ENCODE assay signal across 8 cellular contexts in genomic region chr14:51652168-51653095, GRCh38. TPM values are rescaled to one million over a fixed set of nuclear protein-coding genes. Genes with fewer than 3 reads are reported as not detected.
DNase-seq lines count a peak whose midpoint lies in the region; ATAC-seq and TF ChIP-seq lines count a peak whose summit lies in the region.

No MANE protein-coding gene starts in this region.

- H3K27me3 ChIP-seq in GM23248 (replicated peaks; ENCODE audit: insufficient read depth) (no peaks in the 10 kb centered on the region), parathyroid adenoma (ENCODE audit: control insufficient read depth, insufficient read depth, low read length) (no peaks in the 10 kb centered on the region)

- peak overlapping the region; percentile 97 for H3K27ac ChIP-seq in GM23248
- peak overlapping the region; percentile 77 for H3K27ac ChIP-seq in parathyroid adenoma

- peaks cover 48% of the 10 kb centered on the region for H3K36me3 ChIP-seq in GM23248 (ENCODE audit: low read depth)
- H3K36me3 ChIP-seq in parathyroid adenoma (ENCODE audit: control insufficient read depth, insufficient read depth, low read length): no peaks in the 10 kb centered on the region

- H3F3A ChIP-seq in GM23248 (ENCODE audit: insufficient read depth): peaks cover 72% of the 10 kb centered on the region

- no peak overlapping the region for H2AFZ ChIP-seq in GM23248
- H2AFZ ChIP-seq in parathyroid adenoma: peak overlapping the region; percentile 98

- TF ChIP-seq CTCF in GM13977 (IDR thresholded peaks at IDR 0.05; ENCODE audit: extremely low read depth, insufficient read depth, missing control alignments) (no peak), LNCAP (IDR thresholded peaks at IDR 0.05) (peak; percentile 32), parathyroid adenoma (IDR thresholded peaks at IDR 0.05) (no peak), GM10266 (IDR thresholded peaks at IDR 0.05; ENCODE audit: control insufficient read depth, insufficient read depth, low read depth, missing control alignments) (no peak)

- H3K4me3 ChIP-seq in GM23248 (peak overlapping the region; percentile 97), parathyroid adenoma (ENCODE audit: low read depth, low read length) (peak overlapping the region; percentile 75)

- DNase-seq in GM13977 (ENCODE audit: low spot score) (peak; percentile 54), GM23248 (peak; percentile 60), Right ventricle myocardium superior (peak; percentile 72), GM10266 (ENCODE audit: extremely low spot score) (no peak), cortex of kidney (lab: John Stamatoyannopoulos, UW) (no peak)
- peak; percentile 37 for DNase-seq in activated naive CD4-positive, alpha-beta T cell treated with Interleukin-2 at 50 U/mL for 16 hours

- H3K9ac ChIP-seq in GM23248: peak overlapping the region; percentile 99
- peak overlapping the region; percentile 16 for H3K9ac ChIP-seq in parathyroid adenoma

- 1% methylated on average over 51 to 57 of the region's 75 CpGs for WGBS in GM23248 (ENCODE audit: low coverage in 1 of 2, low lambda C conversion rate in 2 of 2, missing lambda C conversion rate in 2 of 2), 2 experiments

- H3K9me2 ChIP-seq in GM23248 (ENCODE audit: insufficient read depth): no peaks in the 10 kb centered on the region

- H3K4me1 ChIP-seq in GM23248 (ENCODE audit: insufficient read depth) (peaks cover 35% of the 10 kb centered on the region), parathyroid adenoma (peaks cover 2% of the 10 kb centered on the region)

- peak; percentile 59 for ATAC-seq in Right ventricle myocardium superior (ENCODE audit: poor library complexity)

- H3K4me2 ChIP-seq in GM23248 (ENCODE audit: unreplicated experiment): peak overlapping the region; percentile 85
- H3K4me2 ChIP-seq in parathyroid adenoma (ENCODE audit: low read length): peak overlapping the region; percentile 92

- H3K79me2 ChIP-seq in GM23248 (ENCODE audit: insufficient read depth) (peaks cover 96% of the 10 kb centered on the region), parathyroid adenoma (peaks cover 3% of the 10 kb centered on the region)

- in situ Hi-C loops in GM13977 (cut with MboI; ENCODE audit: low pct_unique_long_range_greater_than_20kb, low sequenced_read_pairs, unreplicated experiment): no loop called here
- in situ Hi-C loops in GM23248 (cut with MboI): loop anchor here (10.0 kb wide), 1 partner anchor 368 kb away; no protein-coding TSS in a partner anchor

- peaks cover 8% of the 10 kb centered on the region for H4K20me1 ChIP-seq in GM23248 (ENCODE audit: insufficient read depth)

- intact Hi-C loops in Right ventricle myocardium superior (cut with DNase I): loop anchor here (5.0 to 10.0 kb wide), 2 partner anchors 122 to 370 kb away; no protein-coding TSS in a partner anchor

- H3K9me3 ChIP-seq in GM23248 (ENCODE audit: low read depth): no peaks in the 10 kb centered on the region
- H3K9me3 ChIP-seq in parathyroid adenoma (ENCODE audit: control insufficient read depth, low read length): no peaks in the 10 kb centered on the region

RNA-seq across cellular contexts. Expression of gene FRMD6, which starts 0.7 kb away (rescaled TPM):
- total RNA-seq in GM23248 (2014; rRNA removed; shearing (Covaris generic)): 795 and 861 TPM in 2 replicates
- polyA plus RNA-seq in GM23248 (2016; fragmentation: Nextera tagmentation; extraction: Ambion mirVana): 550 and 553 TPM in 2 replicates
- 7.4 TPM for total RNA-seq in Right ventricle myocardium superior

Comparison
In these comparisons a context has a peak if more than half of its experiments do, and no peak if none do; other contexts are left out.
1. DNase-seq: peak in GM13977 (single experiment), GM23248 (single experiment), activated naive CD4-positive, alpha-beta T cell treated with Interleukin-2 at 50 U/mL for 16 hours (single experiment) and Right ventricle myocardium superior (single experiment); none in GM10266 (single experiment) and cortex of kidney (single experiment).
2. RNA of gene FRMD6, which starts 0.7 kb away (total RNA-seq): 795 to 861 TPM in GM23248; 7.4 TPM in Right ventricle myocardium superior (single experiment); every median in the first group is over 10 times any median in the second.